Comparison of ENCODE assay signal across 18 cellular contexts in the genomic region with DNA sequence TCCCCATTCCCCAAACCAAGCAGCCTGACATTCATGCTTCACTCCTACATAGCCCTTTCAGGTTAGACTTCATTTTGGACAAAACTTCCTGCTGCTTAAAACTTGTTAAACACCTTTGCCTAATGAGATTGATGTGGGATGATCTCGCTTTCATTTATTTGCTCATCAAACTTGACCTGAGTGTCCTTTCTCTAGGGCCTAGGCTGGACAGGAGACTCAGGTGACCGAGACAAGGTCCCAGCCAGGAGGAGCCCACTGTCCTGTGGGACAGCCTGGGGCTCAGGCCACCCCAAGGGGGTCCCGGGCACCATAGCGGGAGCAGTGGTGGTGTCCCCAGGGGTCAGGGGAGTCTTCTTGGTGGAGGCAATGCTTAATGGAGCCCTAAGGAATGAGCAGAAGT. TPM values are rescaled to one million over a fixed set of nuclear protein-coding genes. Genes with fewer than 3 reads are reported as not detected.
DNase-seq lines count a peak whose midpoint lies in the region; ATAC-seq and TF ChIP-seq lines count a peak whose summit lies in the region.
"Had no signal": no experiment of that assay in that cellular context is flagged by ENCODE, and none has a peak within 500 bp of the region (broad histone marks: within the 10 kb centered on the region; RNA-seq: fewer than 3 reads in every experiment).

No MANE protein-coding gene starts in this region.

- no peaks in the 10 kb centered on the region for H3K79me2 ChIP-seq in neural progenitor cell (ENCODE audit: low read depth)

- H3K9me3 ChIP-seq in BLaER1 (no peaks in the 10 kb centered on the region), neural progenitor cell (ENCODE audit: low read depth) (no peaks in the 10 kb centered on the region)
- H3K9me3 ChIP-seq: A549, Caco-2 had no signal

- H3K27me3 Mint-ChIP-seq in glutamatergic neuron (ENCODE audit: unreplicated experiment) (peaks cover 8% of the 10 kb centered on the region), neural progenitor cell (ENCODE audit: insufficient read depth, low read depth) (peaks cover 21% of the 10 kb centered on the region)

- H3K4me2 ChIP-seq in BLaER1 (peak overlapping the region; percentile 80), neural progenitor cell (no peak overlapping the region)
- H3K4me2 ChIP-seq: A549 had no signal

- H3K4me1 ChIP-seq in BLaER1 (peaks cover 74% of the 10 kb centered on the region), neural progenitor cell (peaks cover 17% of the 10 kb centered on the region)
- H3K4me1 ChIP-seq: Caco-2 had no signal

- H3K9me3 Mint-ChIP-seq in glutamatergic neuron (ENCODE audit: unreplicated experiment): peaks cover 3% of the 10 kb centered on the region
- H3K9me3 Mint-ChIP-seq in neural progenitor cell: no peaks in the 10 kb centered on the region
- H3K9me3 Mint-ChIP-seq: CD4-positive, alpha-beta T cell; CD8-positive, alpha-beta T cell had no signal

- TF ChIP-seq CTCF in glutamatergic neuron (IDR thresholded peaks at IDR 0.05; ENCODE audit: partially characterized antibody, unreplicated experiment) (no peak), neural progenitor cell (IDR thresholded peaks at IDR 0.05) (no peak)

- H3K36me3 ChIP-seq in BLaER1 (no peaks in the 10 kb centered on the region), neural progenitor cell (no peaks in the 10 kb centered on the region)

- no peak overlapping the region for H3K27ac Mint-ChIP-seq in glutamatergic neuron (ENCODE audit: unreplicated experiment)
- peak overlapping the region; percentile 76 for H3K27ac Mint-ChIP-seq in neural progenitor cell
- H3K27ac Mint-ChIP-seq: B cell; CD4-positive, alpha-beta T cell; CD8-positive, alpha-beta T cell had no signal

- H3F3A ChIP-seq in neural progenitor cell (ENCODE audit: low read depth): no peaks in the 10 kb centered on the region

- ATAC-seq in HG02981 (IDR thresholded peaks at IDR 0.05; ENCODE audit: unreplicated experiment) (no peak), HG03175 (IDR thresholded peaks at IDR 0.05; ENCODE audit: unreplicated experiment) (no peak)
- ATAC-seq: A549; CD8-positive, alpha-beta T cell had no signal

- DNase-seq in glutamatergic neuron (peak; percentile 9), neural progenitor cell (ENCODE audit: low spot score) (no peak)
- DNase-seq in stimulated activated naive CD4-positive, alpha-beta T cell treated with Interleukin-2 at 50 U/mL for 16 hours (lab: John Stamatoyannopoulos, UW): no peak
- DNase-seq: AML-193; Caco-2; Calu3; CD4-positive, alpha-beta T cell; CD8-positive, alpha-beta T cell; DMS79 treated with DMSO at 0.1 percent for 48 hours; GF-D8 had no signal

- no peaks in the 10 kb centered on the region for H3K27me3 ChIP-seq in BLaER1
- H3K27me3 ChIP-seq in neural progenitor cell: no peaks in the 10 kb centered on the region

- H3K27ac ChIP-seq in BLaER1 (peak overlapping the region; percentile 70), neural progenitor cell (no peak overlapping the region)
- H3K27ac ChIP-seq: 22Rv1, A549, C4-2B had no signal

- H2AFZ ChIP-seq in neural progenitor cell (replicated peaks): no peak overlapping the region

- H3K4me3 ChIP-seq in BLaER1: no peak overlapping the region
- H3K4me3 ChIP-seq in neural progenitor cell: no peak overlapping the region
- H3K4me3 ChIP-seq: A549 had no signal

- no peak overlapping the region for H3K4me3 Mint-ChIP-seq in glutamatergic neuron (ENCODE audit: unreplicated experiment)
- no peak overlapping the region for H3K4me3 Mint-ChIP-seq in neural progenitor cell
- H3K4me3 Mint-ChIP-seq: B cell; CD4-positive, alpha-beta T cell; CD8-positive, alpha-beta T cell had no signal

- H3K9ac ChIP-seq in BLaER1 (peak overlapping the region; percentile 0; the same call in 1 of the 2 replicates), neural progenitor cell (no peak overlapping the region)

- peaks cover 14% of the 10 kb centered on the region; the same call in 1 of the 2 replicates for H4K20me1 ChIP-seq in BLaER1
- peaks cover 10% of the 10 kb centered on the region for H4K20me1 ChIP-seq in neural progenitor cell (ENCODE audit: low read depth)

- H3K36me3 Mint-ChIP-seq in glutamatergic neuron (ENCODE audit: unreplicated experiment) (no peaks in the 10 kb centered on the region), neural progenitor cell (no peaks in the 10 kb centered on the region)
- H3K36me3 Mint-ChIP-seq: CD8-positive, alpha-beta T cell had no signal

- H3K4me1 Mint-ChIP-seq in glutamatergic neuron (ENCODE audit: low read depth, unreplicated experiment) (peaks cover 13% of the 10 kb centered on the region), neural progenitor cell (peaks cover 32% of the 10 kb centered on the region)
- H3K4me1 Mint-ChIP-seq: B cell had no signal

RNA-seq across cellular contexts. Expression of a gene that starts 23.7 kb away (rescaled TPM):
- not detected for total RNA-seq in glutamatergic neuron (ENCODE audit: unreplicated experiment)
- 0.06 TPM in 1 of 2 replicates, not detected in the other for total RNA-seq in neural progenitor cell (ENCODE audit: low replicate concordance)
- total RNA-seq: A172; B cell; Calu3; CD4-positive, alpha-beta T cell; CD8-positive, alpha-beta T cell had no signal
